Comparison of ENCODE assay signal across 22 cellular contexts in the genomic region with DNA sequence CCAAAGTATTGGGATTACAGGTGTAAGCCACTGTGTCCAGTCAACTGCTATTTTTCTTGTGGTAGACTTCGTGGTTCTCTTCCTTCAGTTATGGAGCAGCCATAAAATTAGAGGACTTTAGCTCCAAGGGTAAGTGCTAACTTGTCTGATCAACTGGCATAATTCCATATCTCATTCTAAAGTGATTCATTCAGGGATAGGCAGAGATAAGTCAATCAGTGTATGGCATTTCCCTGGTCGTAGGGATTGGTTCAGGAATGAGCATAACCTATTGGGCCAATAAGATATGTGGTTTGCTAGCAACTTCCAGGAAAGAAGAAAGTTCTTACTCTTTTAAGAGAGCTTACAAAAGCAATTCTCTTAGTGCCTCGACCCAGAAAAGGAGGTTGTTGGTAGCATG. TPM values are rescaled to one million over a fixed set of nuclear protein-coding genes. Genes with fewer than 3 reads are reported as not detected.
DNase-seq lines count a peak whose midpoint lies in the region; TF ChIP-seq lines count a peak whose summit lies in the region.
"Had no signal": no experiment of that assay in that cellular context is flagged by ENCODE, and none has a peak within 500 bp of the region (broad histone marks: within the 10 kb centered on the region; RNA-seq: fewer than 3 reads in every experiment).

No MANE protein-coding gene starts in this region.

- TF ChIP-seq CTCF in Peyer's patch (IDR thresholded peaks at IDR 0.05) (no peak), colonic mucosa (IDR thresholded peaks at IDR 0.05) (no peak), vagina (IDR thresholded peaks at IDR 0.05) (no peak)

- H3K9ac ChIP-seq in colonic mucosa (ENCODE audit: low read depth in 2 of 2, low read length in 2 of 2), result no peak overlapping the region
- no peak overlapping the region for H3K9ac ChIP-seq in mucosa of rectum (ENCODE audit: low read depth in 1 of 2, low read length in 2 of 2)
- H3K9ac ChIP-seq: BLaER1 treated with 17β-estradiol and CSF1 and Interleukin-3, amounts not matched to agents 10 nM and 100 nM; GM23248 had no signal

- no peak for DNase-seq in Peyer's patch
- peak; percentile 54 for DNase-seq in colonic mucosa
- DNase-seq in iPS-NIHi7 (ENCODE audit: extremely low spot score), result no peak
- DNase-seq in C1 segment of cervical spinal cord (lab: John Stamatoyannopoulos, UW), result no peak
- DNase-seq in vagina (ENCODE audit: extremely low spot score in 2 of 2), result no peak
- DNase-seq in middle frontal gyrus (ENCODE audit: extremely low spot score, low spot score), result no peak
- DNase-seq: 8988T; ACHN; AML-193; BE2C; Calu3; CD4-positive, alpha-beta memory T cell; COR-L47; DMS53; DMS79 treated with DMSO at 0.1 percent for 48 hours; GF-D8; GM23248; H7; HCEC 1CT had no signal

- intact Hi-C loops in colonic mucosa (cut with DNase I) (no loop called here), vagina (cut with DNase I) (no loop called here)

- H3K9me3 ChIP-seq in Peyer's patch (no peaks in the 10 kb centered on the region), colonic mucosa (no peaks in the 10 kb centered on the region), mucosa of rectum (ENCODE audit: control insufficient read depth in 2 of 2, low read length in 2 of 2) (no peaks in the 10 kb centered on the region), vagina (no peaks in the 10 kb centered on the region)
- H3K9me3 ChIP-seq: A549; BE2C; BLaER1 treated with 17β-estradiol and CSF1 and Interleukin-3, amounts not matched to agents 10 nM and 100 nM had no signal

- no peaks in the 10 kb centered on the region for H3K36me3 ChIP-seq in Peyer's patch
- H3K36me3 ChIP-seq in colonic mucosa, result no peaks in the 10 kb centered on the region
- H3K36me3 ChIP-seq in mucosa of rectum (ENCODE audit: control insufficient read depth in 2 of 2, insufficient read depth in 2 of 2, low read length in 2 of 2), result no peaks in the 10 kb centered on the region
- no peaks in the 10 kb centered on the region for H3K36me3 ChIP-seq in vagina
- H3K36me3 ChIP-seq: BE2C; BLaER1 treated with 17β-estradiol and CSF1 and Interleukin-3, amounts not matched to agents 10 nM and 100 nM had no signal

- H3K4me1 ChIP-seq in Peyer's patch, result peaks cover 0 to 13% (median 5%) of the 10 kb centered on the region in 4 donors
- H3K4me1 ChIP-seq in colonic mucosa, result no peaks in the 10 kb centered on the region
- peaks cover 6 to 12% of the 10 kb centered on the region in 2 donors for H3K4me1 ChIP-seq in mucosa of rectum (ENCODE audit: control insufficient read depth in 2 of 2, insufficient read depth in 2 of 2, low read length in 2 of 2)
- H3K4me1 ChIP-seq in vagina, result peaks cover 7% of the 10 kb centered on the region
- H3K4me1 ChIP-seq: BE2C had no signal

- H3K27ac ChIP-seq in Peyer's patch, result peak overlapping the region in 3 of 4 donors; percentile 25 to 66 (median 61)
- peak overlapping the region; percentile 54 for H3K27ac ChIP-seq in colonic mucosa
- peak overlapping the region; percentile 64 to 76 for H3K27ac ChIP-seq in mucosa of rectum (ENCODE audit: low read depth in 2 of 2, low read length in 2 of 2)
- no peak overlapping the region for H3K27ac ChIP-seq in vagina
- H3K27ac ChIP-seq: A549; BLaER1 treated with 17β-estradiol and CSF1 and Interleukin-3, amounts not matched to agents 10 nM and 100 nM; GM23248 had no signal

- H3K4me3 ChIP-seq in Peyer's patch (no peak overlapping the region), colonic mucosa (no peak overlapping the region), mucosa of rectum (ENCODE audit: low read length in 2 of 2) (no peak overlapping the region), vagina (no peak overlapping the region)
- H3K4me3 ChIP-seq: A549; BLaER1 treated with 17β-estradiol and CSF1 and Interleukin-3, amounts not matched to agents 10 nM and 100 nM; GM23248 had no signal

- H3K27me3 ChIP-seq in Peyer's patch (no peaks in the 10 kb centered on the region), colonic mucosa (no peaks in the 10 kb centered on the region), mucosa of rectum (ENCODE audit: control insufficient read depth in 2 of 2, insufficient read depth in 2 of 2, low read length in 2 of 2) (peaks cover 0 to 1% of the 10 kb centered on the region in 2 donors), vagina (no peaks in the 10 kb centered on the region)

- peak in 1 of 2 donors; percentile 13 for TF ChIP-seq POLR2A in Peyer's patch (IDR thresholded peaks at IDR 0.05)
- no peak for TF ChIP-seq POLR2A in vagina (IDR thresholded peaks at IDR 0.05)

RNA-seq across cellular contexts. Expression of gene ZSWIM5, which starts 4.7 kb away (rescaled TPM):
- total RNA-seq in Peyer's patch (10 to 100 TPM in 3 of 4 donors, 1 to 10 TPM in 1; 8.3 to 16.5 (median 13.4) TPM), colonic mucosa (1 to 10 TPM; 9.0 to 9.7 TPM), vagina (2.7 TPM)
